In the genomic region with DNA sequence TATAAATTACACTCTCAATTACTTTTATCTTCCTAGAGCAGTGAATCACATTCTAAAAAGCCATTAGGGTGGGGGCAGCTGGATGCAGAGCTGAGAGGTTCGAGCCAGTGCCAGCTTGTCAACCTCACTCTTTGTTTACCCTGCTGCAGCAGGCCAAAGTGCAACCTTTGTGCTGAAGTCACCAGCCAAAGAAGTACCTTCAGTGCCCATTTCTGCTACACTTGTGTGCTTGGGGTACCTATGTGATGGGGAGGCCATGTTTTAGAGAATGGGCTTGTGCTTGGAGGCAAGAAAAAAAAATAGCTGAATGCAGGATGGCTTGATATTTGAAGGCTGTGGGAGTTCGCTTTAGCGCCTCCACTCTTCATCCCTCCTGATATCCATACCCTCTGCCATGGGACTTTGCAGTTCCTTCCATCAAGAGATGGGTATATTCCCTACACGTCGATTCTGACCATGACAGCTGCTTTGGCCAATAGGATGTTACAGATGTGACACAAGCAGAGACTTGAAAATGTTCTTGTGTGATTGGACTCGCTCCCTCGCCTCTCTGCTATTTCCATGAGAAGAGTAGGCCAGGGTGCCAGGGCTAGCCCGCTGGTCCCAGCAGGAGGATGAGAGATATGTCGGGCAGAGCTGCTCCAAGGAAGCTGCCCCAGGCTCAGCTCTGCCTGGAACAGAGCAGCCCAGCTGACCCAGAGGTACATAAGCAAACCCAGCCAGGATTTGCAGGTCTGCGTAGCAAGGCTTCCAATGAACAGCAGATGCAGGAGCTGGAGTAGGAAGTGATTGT, we compare ENCODE assay signal across 17 cellular contexts. TPM values are rescaled to one million over a fixed set of nuclear protein-coding genes. Genes with fewer than 3 reads are reported as not detected.
A peak's percentile ranks its signal among the peaks of the same experiment; 100 is the strongest.
DNase-seq lines count a peak whose midpoint lies in the region; ATAC-seq and TF ChIP-seq lines count a peak whose summit lies in the region.
"Had no signal": no experiment of that assay in that cellular context is flagged by ENCODE, and none has a peak within 500 bp of the region (broad histone marks: within the 10 kb centered on the region; RNA-seq: fewer than 3 reads in every experiment).

No MANE protein-coding gene starts in this region.

- H3K79me2 ChIP-seq in PC-3 (ENCODE audit: low read length) = no peaks in the 10 kb centered on the region

- 0 out of 2 replicates have a peak overlapping the region, but pooled peaks have one; percentile 4 for H3K4me2 ChIP-seq in PC-3 (ENCODE audit: low read length)

- in situ Hi-C loops in transverse colon (cut with MboI; ENCODE audit: low pct_ligation_motif_present in 1 of 4, low pct_unique_long_range_greater_than_20kb in 1 of 4, low sequenced_read_pairs in 3 of 4) = no loop called here

- H3K9me2 ChIP-seq in PC-3 (replicated peaks; ENCODE audit: low read length) = no peaks in the 10 kb centered on the region

- no peaks in the 10 kb centered on the region for H3K9me3 ChIP-seq in PC-3 (ENCODE audit: low read length)
- no peaks in the 10 kb centered on the region for H3K9me3 ChIP-seq in transverse colon

- H3K9ac ChIP-seq in PC-3 (ENCODE audit: low read length) = no peak overlapping the region
- H3K9ac ChIP-seq: GM23248 had no signal

- CTCF ChIA-PET in PC-3 (lab: Charles Lee) = no interaction called here

- no peak overlapping the region for H3K27ac ChIP-seq in PC-3 (ENCODE audit: low read length)
- H3K27ac ChIP-seq in transverse colon = peak overlapping the region; percentile 18 to 61 (median 41)
- H3K27ac ChIP-seq: GM23248, HL-60, RWPE1 had no signal

- WGBS in transverse colon (ENCODE audit: low coverage in 1 of 2), 2 donors = 80 to 89% methylated on average over 5 to 10 of the region's 10 CpGs

- peak; percentile 13 for TF ChIP-seq EP300 in transverse colon (IDR thresholded peaks at IDR 0.05; ENCODE audit: low read depth)

- TF ChIP-seq CTCF in PC-3 (conservative IDR thresholded peaks at IDR 0.05; ENCODE audit: low read depth, low read length) (no peak), transverse colon (IDR thresholded peaks at IDR 0.05) (no peak)

- H3K36me3 ChIP-seq in PC-3 (ENCODE audit: low read depth, low read length) = no peaks in the 10 kb centered on the region
- H3K36me3 ChIP-seq in transverse colon = no peaks in the 10 kb centered on the region

- DNase-seq in NCI-H146 (lab: John Stamatoyannopoulos, UW) = peak; percentile 6
- DNase-seq in NCI-H146 treated with DMSO at 0.1 percent for 48 hours (lab: John Stamatoyannopoulos, UW; ENCODE audit: unreplicated experiment) = no peak
- DNase-seq in PC-3 = peak; percentile 26
- peak; percentile 86 for DNase-seq in left lobe of liver (ENCODE audit: low spot score)
- DNase-seq in transverse colon = peak; percentile 69
- DNase-seq in kidney glomerular epithelial cell (lab: John Stamatoyannopoulos, UW) = no peak
- DNase-seq: C1 segment of cervical spinal cord; effector memory CD4-positive, alpha-beta T cell; GM23248; mesenchymal stem cell; NCI-H2171; nephron progenitor cell; NK-92 treated with Interleukin-12 subunit alpha and Interleukin-12 subunit beta, amount 100 ng/mL, for 24 hours had no signal

- BruUV-seq in PC-3 (replicated peaks; lab: Mats Ljungman, UMichigan) = no TSS peak

- H3K4me1 ChIP-seq in PC-3 (ENCODE audit: insufficient read depth, low read length) = peaks cover 7% of the 10 kb centered on the region; the same call in 1 of the 2 replicates
- peaks cover 3 to 33% (median 16%) of the 10 kb centered on the region in 4 donors for H3K4me1 ChIP-seq in transverse colon

- intact Hi-C loops in PC-3 (cut with micrococcal nuclease) (no loop called here), transverse colon (cut with DNase I; ENCODE audit: low total_unique reads) (no loop called here)

- H3F3A ChIP-seq in PC-3 (ENCODE audit: low read length, unreplicated experiment) = no peaks in the 10 kb centered on the region

- no peak overlapping the region for H3K4me3 ChIP-seq in PC-3 (ENCODE audit: low read length)
- H3K4me3 ChIP-seq in transverse colon = no peak overlapping the region
- H3K4me3 ChIP-seq: GM23248 had no signal

- H3K27me3 ChIP-seq in PC-3 (ENCODE audit: low read length) (no peaks in the 10 kb centered on the region), transverse colon (no peaks in the 10 kb centered on the region)

- ATAC-seq in PC-3 (peak; percentile 43), left lobe of liver (peak; percentile 95), GM21717 (IDR thresholded peaks at IDR 0.05; ENCODE audit: unreplicated experiment) (no peak), HG03139 (IDR thresholded peaks at IDR 0.05; ENCODE audit: unreplicated experiment) (no peak)

- no peak overlapping the region for H2AFZ ChIP-seq in PC-3 (ENCODE audit: low read length)
- H2AFZ ChIP-seq: GM23248 had no signal

- no peaks in the 10 kb centered on the region for H4K20me1 ChIP-seq in PC-3 (ENCODE audit: low read length)

- no peak for TF ChIP-seq POLR2A in transverse colon (IDR thresholded peaks at IDR 0.05)

- POLR2A ChIA-PET in PC-3 (lab: Charles Lee; ENCODE audit: unreplicated experiment) = no interaction called here

RNA-seq across cellular contexts. Expression of a gene that starts 12.7 kb away (rescaled TPM):
- 7.2 and 7.5 TPM in 2 replicates for total RNA-seq in PC-3 (2014; rRNA removed)
- total RNA-seq in left lobe of liver = 32.9 TPM
- total RNA-seq in transverse colon = 100 to 1,000 TPM in 3 of 4 donors, 10 to 100 TPM in 1; 70.3 to 150 (median 141) TPM

Comparison
In these comparisons a context has a peak if more than half of its experiments do, and no peak if none do; other contexts are left out.
1. DNase-seq: peak in NCI-H146 (single experiment), PC-3 (single experiment), left lobe of liver (single experiment) and transverse colon (single experiment); none in NCI-H146 treated with DMSO at 0.1 percent for 48 hours (single experiment) and kidney glomerular epithelial cell (single experiment).
2. ATAC-seq: peak in PC-3 (single experiment) and left lobe of liver (single experiment); none in GM21717 (single experiment) and HG03139 (single experiment).